In the genomic region with DNA sequence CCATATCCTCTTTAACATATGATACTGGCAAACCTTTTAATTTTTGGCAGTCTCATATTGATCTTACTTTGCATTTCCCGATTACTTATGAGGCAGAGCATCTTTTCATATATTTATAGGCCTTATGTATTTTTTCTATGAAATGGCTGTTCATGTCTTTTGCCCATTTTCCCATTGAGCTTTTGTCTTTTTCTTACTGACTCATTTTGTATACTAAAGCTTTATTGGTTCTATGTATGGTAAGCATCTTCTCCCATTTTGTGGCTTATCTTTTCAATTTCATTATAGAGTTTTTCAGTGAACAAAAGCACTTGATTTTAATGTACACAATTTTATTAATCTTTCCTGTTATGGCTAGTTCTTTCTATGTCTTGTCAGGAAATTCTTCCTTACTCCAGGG, we compare ENCODE assay signal across 39 cellular contexts.
"Had no signal": no experiment of that assay in that cellular context is flagged by ENCODE, and none has a peak within 500 bp of the region (broad histone marks: within the 10 kb centered on the region; RNA-seq: fewer than 3 reads in every experiment).

No MANE protein-coding gene starts in this region.

- H3K4me1 Mint-ChIP-seq: activated naive CD4-positive, alpha-beta T cell treated with anti-CD3 and anti-CD28 coated beads, Interleukin-2, amount 10 ng/mL, durations not matched to agents 7 days and 5 days; activated naive CD8-positive, alpha-beta T cell treated with anti-CD3 and anti-CD28 coated beads for 36 hours; activated naive CD8-positive, alpha-beta T cell treated with anti-CD3 and anti-CD28 coated beads, Interleukin-2, amount 50 U/mL, for 24 hours; central memory CD8-positive, alpha-beta T cell had no signal

- H3K4me1 ChIP-seq: ascending aorta, body of pancreas, breast epithelium had no signal

- H3K27ac ChIP-seq: adrenal gland, ascending aorta, body of pancreas, brain microvascular endothelial cell, breast epithelium, cardiac muscle cell had no signal

- H3K4me3 Mint-ChIP-seq: activated naive CD4-positive, alpha-beta T cell treated with anti-CD3 and anti-CD28 coated beads for 36 hours; activated naive CD4-positive, alpha-beta T cell treated with anti-CD3 and anti-CD28 coated beads, Interleukin-2, amount 10 ng/mL, durations not matched to agents 7 days and 5 days; activated naive CD4-positive, alpha-beta T cell treated with anti-CD3 and anti-CD28 coated beads, Interleukin-2, amount 50 U/mL, for 24 hours; activated naive CD8-positive, alpha-beta T cell; activated naive CD8-positive, alpha-beta T cell treated with anti-CD3 and anti-CD28 coated beads for 36 hours; activated naive CD8-positive, alpha-beta T cell treated with anti-CD3 and anti-CD28 coated beads, Interleukin-2, amount 10 ng/mL, durations not matched to agents 7 days and 5 days; activated naive CD8-positive, alpha-beta T cell treated with anti-CD3 and anti-CD28 coated beads, Interleukin-2, amount 50 U/mL, for 24 hours; activated T-cell treated with anti-CD3 and anti-CD28 coated beads, Interleukin-2, amount 50 U/mL, for 24 hours; activated T-cell treated with anti-CD3 and anti-CD28 coated beads, Interleukin-2, amount 50 U/mL, for 4 hours; activated T-cell treated with anti-CD3 and anti-CD28 coated beads, Interleukin-2, amount 50 U/mL, for 72 hours; activated T-helper 1 cell treated with anti-CD3 and anti-CD28 coated beads, Interleukin-12 subunit alpha, Interleukin-12 subunit beta, Interleukin-2, Interleukin-4 antibody, amounts not matched to agents 30 ng/mL and 10 ng/mL and 1 ng/mL, durations not matched to agents 14 hours and 24 hours and 36 hours; activated T-helper 17 cell treated with anti-CD3 and anti-CD28 coated beads, Interleukin-2, amount 50 U/mL, for 72 hours; brain; central memory CD8-positive, alpha-beta T cell had no signal

- H3K27me3 ChIP-seq: adrenal gland, ascending aorta, body of pancreas, brain microvascular endothelial cell, breast epithelium, cardiac muscle cell had no signal

- H3K27ac Mint-ChIP-seq: activated naive CD4-positive, alpha-beta T cell treated with anti-CD3 and anti-CD28 coated beads for 36 hours; activated naive CD4-positive, alpha-beta T cell treated with anti-CD3 and anti-CD28 coated beads, Interleukin-2, amount 10 ng/mL, durations not matched to agents 7 days and 5 days; activated naive CD4-positive, alpha-beta T cell treated with anti-CD3 and anti-CD28 coated beads, Interleukin-2, amount 50 U/mL, for 24 hours; activated naive CD4-positive, alpha-beta T cell treated with anti-CD3 and anti-CD28 coated beads, Interleukin-2, amount 50 U/mL, for 72 hours; activated naive CD8-positive, alpha-beta T cell; activated naive CD8-positive, alpha-beta T cell treated with anti-CD3 and anti-CD28 coated beads for 36 hours; activated naive CD8-positive, alpha-beta T cell treated with anti-CD3 and anti-CD28 coated beads, Interleukin-2, amount 10 ng/mL, durations not matched to agents 7 days and 5 days; activated naive CD8-positive, alpha-beta T cell treated with anti-CD3 and anti-CD28 coated beads, Interleukin-2, amount 50 U/mL, for 24 hours; activated T-cell treated with anti-CD3 and anti-CD28 coated beads, Interleukin-2, amount 50 U/mL, for 24 hours; activated T-cell treated with anti-CD3 and anti-CD28 coated beads, Interleukin-2, amount 50 U/mL, for 72 hours; activated T-helper 1 cell treated with anti-CD3 and anti-CD28 coated beads, Interleukin-12 subunit alpha, Interleukin-12 subunit beta, Interleukin-2, Interleukin-4 antibody, amounts not matched to agents 30 ng/mL and 10 ng/mL and 1 ng/mL, durations not matched to agents 14 hours and 24 hours and 36 hours; activated T-helper 17 cell treated with anti-CD3 and anti-CD28 coated beads, Interleukin-2, amount 50 U/mL, for 72 hours; activated T-helper 2 cell treated with anti-CD3 and anti-CD28 coated beads, Interferon-gamma antibody, Interleukin-2, Interleukin-4, amounts not matched to agents 10 μg/mL and 5 μg/mL and 100 μg/mL, durations not matched to agents 14 hours and 24 hours and 36 hours; brain had no signal

- H3K27me3 Mint-ChIP-seq: brain had no signal

- H3K36me3 Mint-ChIP-seq: activated naive CD4-positive, alpha-beta T cell treated with anti-CD3 and anti-CD28 coated beads, Interleukin-2, amount 50 U/mL, for 24 hours; activated naive CD8-positive, alpha-beta T cell; activated naive CD8-positive, alpha-beta T cell treated with anti-CD3 and anti-CD28 coated beads for 36 hours had no signal

- H3K4me3 ChIP-seq: adrenal gland, ascending aorta, body of pancreas, breast epithelium, cardiac muscle cell had no signal

- ATAC-seq: activated naive CD4-positive, alpha-beta T cell treated with anti-CD3 and anti-CD28 coated beads, Interleukin-2, amount 50 U/mL, for 72 hours; activated naive CD8-positive, alpha-beta T cell treated with anti-CD3 and anti-CD28 coated beads, Interleukin-2, amount 50 U/mL, for 24 hours; activated T-cell treated with anti-CD3 and anti-CD28 coated beads, Interleukin-2, amount 50 U/mL, for 4 hours; activated T-cell treated with anti-CD3 and anti-CD28 coated beads, Interleukin-2, amount 50 U/mL, for 72 hours; activated T-helper 17 cell treated with anti-CD3 and anti-CD28 coated beads, Interleukin-2, amount 50 U/mL, for 72 hours; body of pancreas had no signal

- H3K36me3 ChIP-seq: adrenal gland, ascending aorta, brain microvascular endothelial cell, breast epithelium, cardiac muscle cell had no signal

- H3K9me3 Mint-ChIP-seq: activated naive CD4-positive, alpha-beta T cell treated with anti-CD3 and anti-CD28 coated beads for 36 hours; activated naive CD4-positive, alpha-beta T cell treated with anti-CD3 and anti-CD28 coated beads, Interleukin-2, amount 10 ng/mL, durations not matched to agents 7 days and 5 days; activated naive CD4-positive, alpha-beta T cell treated with anti-CD3 and anti-CD28 coated beads, Interleukin-2, amount 50 U/mL, for 24 hours; activated naive CD4-positive, alpha-beta T cell treated with anti-CD3 and anti-CD28 coated beads, Interleukin-2, amount 50 U/mL, for 72 hours; activated naive CD8-positive, alpha-beta T cell treated with anti-CD3 and anti-CD28 coated beads for 36 hours; activated naive CD8-positive, alpha-beta T cell treated with anti-CD3 and anti-CD28 coated beads, Interleukin-2, amount 50 U/mL, for 24 hours; activated T-cell treated with anti-CD3 and anti-CD28 coated beads, Interleukin-2, amount 50 U/mL, for 24 hours; activated T-cell treated with anti-CD3 and anti-CD28 coated beads, Interleukin-2, amount 50 U/mL, for 4 hours; activated T-helper 17 cell treated with anti-CD3 and anti-CD28 coated beads, Interleukin-2, amount 50 U/mL, for 72 hours; activated T-helper 2 cell treated with anti-CD3 and anti-CD28 coated beads, Interferon-gamma antibody, Interleukin-2, Interleukin-4, amounts not matched to agents 10 μg/mL and 5 μg/mL and 100 μg/mL, durations not matched to agents 14 hours and 24 hours and 36 hours; central memory CD8-positive, alpha-beta T cell had no signal

- FAIRE-seq: bronchial epithelial cell had no signal

- DNase-seq: activated effector memory CD4-positive, alpha-beta T cell treated with anti-CD3 and anti-CD28 coated beads, Interleukin-2, amount 50 U/mL, for 16 hours; activated effector memory CD4-positive, alpha-beta T cell treated with Interleukin-2 at 50 U/mL for 16 hours; activated gamma-delta T cell; activated gamma-delta T cell treated with Interleukin-2 at 50 U/mL for 16 hours; activated naive CD4-positive, alpha-beta T cell; activated naive CD4-positive, alpha-beta T cell treated with anti-CD3 and anti-CD28 coated beads for 36 hours; activated naive CD4-positive, alpha-beta T cell treated with anti-CD3 and anti-CD28 coated beads, Interleukin-2, amount 10 ng/mL, durations not matched to agents 7 days and 5 days; activated naive CD4-positive, alpha-beta T cell treated with anti-CD3 and anti-CD28 coated beads, Interleukin-2, amount 50 U/mL, for 16 hours; activated naive CD4-positive, alpha-beta T cell treated with Interleukin-2 at 50 U/mL for 16 hours; activated naive CD8-positive, alpha-beta T cell treated with anti-CD3 and anti-CD28 coated beads for 36 hours; activated naive CD8-positive, alpha-beta T cell treated with anti-CD3 and anti-CD28 coated beads, Interleukin-2, amount 10 ng/mL, durations not matched to agents 7 days and 5 days; activated naive CD8-positive, alpha-beta T cell treated with anti-CD3 and anti-CD28 coated beads, Interleukin-2, amount 50 U/mL, for 24 hours; activated T-cell treated with anti-CD3 and anti-CD28 coated beads, Interleukin-2, amount 50 U/mL, for 1 hour; activated T-cell treated with anti-CD3 and anti-CD28 coated beads, Interleukin-2, amount 50 U/mL, for 24 hours; activated T-cell treated with anti-CD3 and anti-CD28 coated beads, Interleukin-2, amount 50 U/mL, for 4 hours; activated T-cell treated with anti-CD3 and anti-CD28 coated beads, Interleukin-2, amount 50 U/mL, for 48 hours; activated T-cell treated with anti-CD3 and anti-CD28 coated beads, Interleukin-2, amount 50 U/mL, for 72 hours; adrenal gland; amniotic stem cell; amygdala; anterior cingulate cortex; aorta; body of pancreas; brain microvascular endothelial cell; caudate nucleus; central memory CD4-positive, alpha-beta T cell; cerebellar nuclear complex had no signal

- H3K9me3 ChIP-seq: adrenal gland, ascending aorta, body of pancreas, breast epithelium had no signal
